In the genomic region with DNA sequence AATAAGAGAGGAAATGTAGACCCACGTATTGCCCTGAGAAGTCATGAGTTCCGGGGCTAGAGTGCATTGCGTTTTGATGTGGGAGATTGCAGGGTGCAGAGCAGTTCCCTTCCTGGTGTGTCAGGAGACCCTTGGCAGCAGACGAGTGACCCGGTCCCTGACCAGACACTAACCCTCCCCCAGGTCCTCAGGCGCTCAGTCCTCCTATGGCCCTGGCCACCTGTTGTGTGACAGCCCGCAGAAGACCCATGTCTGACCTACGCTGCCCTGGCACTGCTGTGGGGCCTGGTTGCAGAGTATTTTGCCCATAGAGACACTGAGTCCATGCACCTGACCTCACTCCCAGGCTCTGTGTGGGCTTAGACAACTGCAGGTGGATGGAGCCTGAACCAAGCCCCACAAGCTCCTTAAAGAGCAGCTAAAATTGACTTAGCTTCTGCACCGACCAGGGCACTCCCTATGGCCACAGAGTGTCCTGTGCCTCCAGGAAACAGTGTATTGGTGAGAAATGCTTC, we compare ENCODE assay signal across 19 cellular contexts.
A peak's percentile ranks its signal among the peaks of the same experiment; 100 is the strongest.
DNase-seq lines count a peak whose midpoint lies in the region; TF ChIP-seq lines count a peak whose summit lies in the region.
"Had no signal": no experiment of that assay in that cellular context is flagged by ENCODE, and none has a peak within 500 bp of the region (broad histone marks: within the 10 kb centered on the region; RNA-seq: fewer than 3 reads in every experiment).

No MANE protein-coding gene starts in this region.

- no peaks in the 10 kb centered on the region for H3K9me3 Mint-ChIP-seq in type B pancreatic cell
- H3K9me3 Mint-ChIP-seq: CD4-positive, CD25-positive, alpha-beta regulatory T cell had no signal

- no peak overlapping the region for H3K4me3 ChIP-seq in effector memory CD4-positive, alpha-beta T cell (ENCODE audit: insufficient read depth, low read depth, low read length, poor library complexity, severe bottlenecking)
- H3K4me3 ChIP-seq: GM12878, GM23248, HAP-1 had no signal

- no peaks in the 10 kb centered on the region for H3K27me3 Mint-ChIP-seq in type B pancreatic cell
- H3K27me3 Mint-ChIP-seq: CD4-positive, CD25-positive, alpha-beta regulatory T cell had no signal

- no peaks in the 10 kb centered on the region for H3K4me1 ChIP-seq in effector memory CD4-positive, alpha-beta T cell (ENCODE audit: control insufficient read depth, insufficient read depth, low read length, poor library complexity, severe bottlenecking)
- H3K4me1 ChIP-seq: BE2C, HAP-1 had no signal

- no peak for TF ChIP-seq CTCF in type B pancreatic cell (conservative IDR thresholded peaks at IDR 0.05)

- H3K4me1 Mint-ChIP-seq in type B pancreatic cell (ENCODE audit: unreplicated experiment), result no peaks in the 10 kb centered on the region
- H3K4me1 Mint-ChIP-seq: CD4-positive, CD25-positive, alpha-beta regulatory T cell; CD8-positive, alpha-beta memory T cell had no signal

- no peak overlapping the region for H3K4me3 Mint-ChIP-seq in type B pancreatic cell
- H3K4me3 Mint-ChIP-seq: CD4-positive, CD25-positive, alpha-beta regulatory T cell; CD8-positive, alpha-beta memory T cell had no signal

- peak; percentile 42 for DNase-seq in activated effector memory CD4-positive, alpha-beta T cell treated with anti-CD3 and anti-CD28 coated beads, Interleukin-2, amount 50 U/mL, for 16 hours
- no peak for DNase-seq in activated effector memory CD4-positive, alpha-beta T cell treated with Interleukin-2 at 50 U/mL for 16 hours
- DNase-seq in myocyte (ENCODE audit: low read depth) (peak; percentile 25), type B pancreatic cell (ENCODE audit: extremely low spot score, unreplicated experiment) (peak; percentile 49), LoVo (ENCODE audit: low spot score) (no peak), ACHN (no peak)
- no peak for DNase-seq in effector memory CD4-positive, alpha-beta T cell
- DNase-seq: BE2C; C1 segment of cervical spinal cord; CD4-positive, CD25-positive, alpha-beta regulatory T cell; CD8-positive, alpha-beta memory T cell; COR-L47; DMS 273 treated with DMSO at 0.1 percent for 48 hours; DMS53; DND-41; EL; GM23248 had no signal

- H3K36me3 Mint-ChIP-seq in type B pancreatic cell, result no peaks in the 10 kb centered on the region
- H3K36me3 Mint-ChIP-seq: CD4-positive, CD25-positive, alpha-beta regulatory T cell; CD8-positive, alpha-beta memory T cell had no signal

- H3K27ac ChIP-seq in effector memory CD4-positive, alpha-beta T cell (ENCODE audit: insufficient read depth, low read length, poor library complexity, severe bottlenecking), result no peak overlapping the region
- H3K27ac ChIP-seq: GM23248 had no signal

- H3K27ac Mint-ChIP-seq in type B pancreatic cell, result no peak overlapping the region
- H3K27ac Mint-ChIP-seq: CD4-positive, CD25-positive, alpha-beta regulatory T cell; CD8-positive, alpha-beta memory T cell had no signal

- no peaks in the 10 kb centered on the region for H3K36me3 ChIP-seq in effector memory CD4-positive, alpha-beta T cell (ENCODE audit: control insufficient read depth, insufficient read depth, low read length)
- H3K36me3 ChIP-seq: BE2C, HAP-1 had no signal

- H3K27me3 ChIP-seq in effector memory CD4-positive, alpha-beta T cell (replicated peaks; ENCODE audit: control insufficient read depth, insufficient read depth, low read length, poor library complexity, severe bottlenecking), result no peaks in the 10 kb centered on the region
- H3K27me3 ChIP-seq: BE2C had no signal

- in situ Hi-C loops in ACHN (cut with HindIII; ENCODE audit: low pct_ligation_motif_present, low pct_unique_long_range_greater_than_20kb, low sequenced_read_pairs), result no loop called here

- no peaks in the 10 kb centered on the region for H3K9me3 ChIP-seq in effector memory CD4-positive, alpha-beta T cell (ENCODE audit: control insufficient read depth, low read length)
- H3K9me3 ChIP-seq: BE2C, HAP-1 had no signal

Comparison
In these comparisons a context has a peak if more than half of its experiments do, and no peak if none do; other contexts are left out.
1. DNase-seq: peak in activated effector memory CD4-positive, alpha-beta T cell treated with anti-CD3 and anti-CD28 coated beads, Interleukin-2, amount 50 U/mL, for 16 hours (single experiment), myocyte (single experiment) and type B pancreatic cell (single experiment); none in activated effector memory CD4-positive, alpha-beta T cell treated with Interleukin-2 at 50 U/mL for 16 hours (single experiment), effector memory CD4-positive, alpha-beta T cell (0 of 3), LoVo (single experiment) and ACHN (single experiment).